1 cellular context compared by ENCODE assay signal in genomic region chr10:133226251-133226808, GRCh38.
TF ChIP-seq lines count a peak whose summit lies in the region.

No MANE protein-coding gene starts in this region.

TF ChIP-seq in GM23338, 12 proteins besides CTCF, POLR2A, EP300 and RAD21 (continued from another document):
- TF ChIP-seq ZNF462 (CRISPR knock-in tag; IDR thresholded peaks at IDR 0.05): no peak
- no peak for TF ChIP-seq POLR2AphosphoS5 (IDR thresholded peaks at IDR 0.05; ENCODE audit: low read depth)
